In genomic region chr15:91867581-91868026, GRCh38 we compare ENCODE assay signal across 11 cellular contexts. TPM values are rescaled to one million over a fixed set of nuclear protein-coding genes. Genes with fewer than 3 reads are reported as not detected.
A peak's percentile ranks its signal among the peaks of the same experiment; 100 is the strongest.
DNase-seq lines count a peak whose midpoint lies in the region; ATAC-seq, FAIRE-seq and TF ChIP-seq lines count a peak whose summit lies in the region.
"Had no signal": no experiment of that assay in that cellular context is flagged by ENCODE, and none has a peak within 500 bp of the region (broad histone marks: within the 10 kb centered on the region; RNA-seq: fewer than 3 reads in every experiment).

No MANE protein-coding gene starts in this region.

- 54 to 59% (median 57%) methylated on average over 8 of the region's 8 CpGs for WGBS in psoas muscle, 3 donors

- H3K27me3 ChIP-seq in RWPE2 (ENCODE audit: insufficient read depth, poor library complexity, severe bottlenecking) (no peaks in the 10 kb centered on the region), foreskin keratinocyte (no peaks in the 10 kb centered on the region), psoas muscle (ENCODE audit: insufficient read depth in 3 of 3, low read length in 2 of 3) (no peaks in the 10 kb centered on the region)

- H3K36me3 ChIP-seq in RWPE2 (ENCODE audit: low read depth) (no peaks in the 10 kb centered on the region), psoas muscle (ENCODE audit: insufficient read depth in 1 of 2, low read depth in 1 of 2) (no peaks in the 10 kb centered on the region)

- in situ Hi-C loops in Caki2 (cut with HindIII; ENCODE audit: low pct_unique_long_range_greater_than_20kb, low sequenced_read_pairs) = no loop called here

- DNase-seq in Caki2 (ENCODE audit: low read depth) (peak; percentile 96), RWPE2 (ENCODE audit: low spot score) (peak; percentile 100), foreskin keratinocyte (peak; percentile 97 to 98), psoas muscle (peak; percentile 75 to 76), cerebellar cortex (ENCODE audit: low spot score) (no peak), GM12891 (ENCODE audit: insufficient read length, low spot score) (no peak), AML-193 (lab: John Stamatoyannopoulos, UW) (no peak)
- DNase-seq: KBM-7 had no signal

- no peak overlapping the region for H3K4me3 ChIP-seq in RWPE2 (ENCODE audit: severe bottlenecking)
- no peak overlapping the region for H3K4me3 ChIP-seq in psoas muscle

- ATAC-seq in RWPE2 (ENCODE audit: low read depth) (peak; percentile 94), foreskin keratinocyte (peak; percentile 92), psoas muscle (peak; percentile 49 to 85 (median 74)), HG03175 (IDR thresholded peaks at IDR 0.05; ENCODE audit: unreplicated experiment) (no peak)

- peaks cover 45% of the 10 kb centered on the region for H3K4me1 ChIP-seq in RWPE2 (ENCODE audit: insufficient read depth, poor library complexity, severe bottlenecking)
- H3K4me1 ChIP-seq in foreskin keratinocyte = peaks cover 22% of the 10 kb centered on the region
- H3K4me1 ChIP-seq in psoas muscle = peaks cover 49% of the 10 kb centered on the region

- FAIRE-seq in GM12891 (lab: Jason Lieb, UNC) = no peak
- FAIRE-seq: GM18507 had no signal

- H3K9me3 ChIP-seq in RWPE2 (ENCODE audit: severe bottlenecking) (no peaks in the 10 kb centered on the region), psoas muscle (no peaks in the 10 kb centered on the region)

- H3K27ac ChIP-seq in RWPE2 (ENCODE audit: poor library complexity, severe bottlenecking) (peak overlapping the region; percentile 98), foreskin keratinocyte (peak overlapping the region; percentile 92), psoas muscle (peak overlapping the region; percentile 74)

- no peak for TF ChIP-seq POLR2A in GM12891 (IDR thresholded peaks at IDR 0.05; ENCODE audit: low read depth, low read length)

- no peak for TF ChIP-seq CTCF in RWPE2 (IDR thresholded peaks at IDR 0.05; ENCODE audit: poor library complexity, severe bottlenecking)
- no peak for TF ChIP-seq CTCF in foreskin keratinocyte (conservative IDR thresholded peaks at IDR 0.05)
- no peak for TF ChIP-seq CTCF in psoas muscle (IDR thresholded peaks at IDR 0.05)

- intact Hi-C loops in psoas muscle (cut with DNase I) = no loop called here

TF ChIP-seq in GM12891, 5 proteins besides CTCF, POLR2A, EP300 and RAD21:
- TF ChIP-seq PAX5 (IDR thresholded peaks at IDR 0.05; ENCODE audit: insufficient read depth, low read length, severe bottlenecking) (no peak), SPI1 (IDR thresholded peaks at IDR 0.05; ENCODE audit: low read depth, low read length) (no peak), POU2F2 (IDR thresholded peaks at IDR 0.05; ENCODE audit: low read depth, low read length) (no peak), TAF1 (IDR thresholded peaks at IDR 0.05; ENCODE audit: low read depth, low read length) (no peak), POLR2AphosphoS5 (IDR thresholded peaks at IDR 0.05; ENCODE audit: low read depth, low read length) (no peak)

RNA-seq across cellular contexts. Expression of gene SLCO3A1, which starts 14.1 kb away (rescaled TPM):
- 12.8 and 23.4 TPM in 2 replicates for total RNA-seq in Caki2 (2014; rRNA removed; shearing (Covaris generic); ENCODE audit: low replicate concordance)
- total RNA-seq in foreskin keratinocyte (10.5 and 13.7 TPM in 2 replicates), psoas muscle (1 to 10 TPM; 5.9 to 9.4 (median 9.4) TPM)
- polyA plus RNA-seq in foreskin keratinocyte (15.3 and 16.6 TPM in 2 replicates), psoas muscle (10 to 100 TPM in 1 of 3 donors, 1 to 10 TPM in 2; 3.5 to 10.3 (median 7.0) TPM)
- polyA plus RNA-seq in GM12891 (2012; ENCODE audit: low read depth, missing spikeins) = not detected
- total RNA-seq: myocyte had no signal

Comparison
In these comparisons a context has a peak if more than half of its experiments do, and no peak if none do; other contexts are left out.
1. DNase-seq: peak in Caki2 (single experiment), RWPE2 (single experiment), foreskin keratinocyte (2 of 2) and psoas muscle (2 of 2); none in cerebellar cortex (single experiment), GM12891 (single experiment) and AML-193 (0 of 2).
2. Peak in every context shown above with its lines, with median percentiles within 50 percentile points of each other: H3K27ac ChIP-seq.